ENCODE assay signal across 20 cellular contexts in genomic region chr17:9935408-9935807, GRCh38.
DNase-seq lines count a peak whose midpoint lies in the region; TF ChIP-seq lines count a peak whose summit lies in the region.
"Had no signal": no experiment of that assay in that cellular context is flagged by ENCODE, and none has a peak within 500 bp of the region (broad histone marks: within the 10 kb centered on the region; RNA-seq: fewer than 3 reads in every experiment).

No MANE protein-coding gene starts in this region.

- H3K27ac ChIP-seq in tibial artery: no peak overlapping the region
- H3K27ac ChIP-seq: ascending aorta, ovary had no signal

- TF ChIP-seq POLR2A in NB4 (IDR thresholded peaks at IDR 0.05; ENCODE audit: extremely low read depth, insufficient read length): no peak

- peaks cover 0 to 13% (median 5%) of the 10 kb centered on the region in 4 donors for H3K4me1 ChIP-seq in tibial artery
- H3K4me1 ChIP-seq: ascending aorta had no signal

- intact Hi-C loops in tibial artery (cut with DNase I; ENCODE audit: low total_unique reads): no loop called here

- H3K36me3 ChIP-seq in tibial artery: peaks cover 0 to 14% (median 0%) of the 10 kb centered on the region in 3 donors
- H3K36me3 ChIP-seq: ascending aorta, ovary had no signal

- H3K9me3 ChIP-seq in tibial artery: peaks cover 0 to 12% (median 9%) of the 10 kb centered on the region in 3 donors
- H3K9me3 ChIP-seq: ascending aorta, ovary had no signal

- DNase-seq in NB4 (ENCODE audit: low read depth) (peak; percentile 31), fibroblast of mammary gland (ENCODE audit: low read depth) (peak; percentile 29), medulla oblongata (ENCODE audit: extremely low spot score) (peak; percentile 58), tibial artery (peak; percentile 40 to 75), DMS153 (lab: John Stamatoyannopoulos, UW) (no peak)
- no peak for DNase-seq in effector CD4-positive, alpha-beta T cell
- DNase-seq in activated CD8-positive, alpha-beta memory T cell treated with anti-CD3 and anti-CD28 coated beads, Interleukin-2, amount 50 U/mL, for 4 hours: no peak
- DNase-seq: activated CD8-positive, alpha-beta T cell treated with anti-CD3 and anti-CD28 coated beads, Interleukin-2, amount 10 ng/mL, durations not matched to agents 7 days and 5 days; activated naive CD4-positive, alpha-beta T cell treated with anti-CD3 and anti-CD28 coated beads for 36 hours; activated T-cell treated with anti-CD3 and anti-CD28 coated beads, Interleukin-2, amount 50 U/mL, for 24 hours; DMS79 treated with DMSO at 0.1 percent for 48 hours; endodermal cell; HCEC 1CT; head of caudate nucleus; NCI-H1417 treated with DMSO at 0.1 percent for 48 hours; NCI-H526 treated with DMSO at 0.1 percent for 48 hours; ovary; stimulated activated naive CD8-positive, alpha-beta T cell treated with anti-CD3 and anti-CD28 coated beads, Interleukin-15, Interleukin-2, amounts not matched to agents 100 U/mL and 50 U/mL, for 24 hours had no signal

- no peak overlapping the region for H3K4me3 ChIP-seq in NB4 (ENCODE audit: low read depth, low read length)
- no peak overlapping the region for H3K4me3 ChIP-seq in fibroblast of mammary gland (ENCODE audit: control insufficient read depth, low read depth, low read length)
- no peak overlapping the region for H3K4me3 ChIP-seq in tibial artery
- H3K4me3 ChIP-seq: ascending aorta, lung, ovary had no signal

- H3K27me3 ChIP-seq in tibial artery: peaks cover 0 to 9% of the 10 kb centered on the region in 2 donors
- H3K27me3 ChIP-seq: ascending aorta, ovary had no signal

- TF ChIP-seq CTCF in NB4 (IDR thresholded peaks at IDR 0.05; ENCODE audit: low read depth, low read length): no peak
- TF ChIP-seq CTCF in fibroblast of mammary gland (conservative IDR thresholded peaks at IDR 0.05; ENCODE audit: control insufficient read depth, insufficient read depth, low read depth, low read length): no peak
- TF ChIP-seq CTCF in tibial artery (IDR thresholded peaks at IDR 0.05): no peak

Comparison
In these comparisons a context has a peak if more than half of its experiments do, and no peak if none do; other contexts are left out.
1. DNase-seq: peak in NB4 (single experiment), fibroblast of mammary gland (single experiment), medulla oblongata (single experiment) and tibial artery (2 of 2); none in effector CD4-positive, alpha-beta T cell (single experiment), DMS153 (single experiment) and activated CD8-positive, alpha-beta memory T cell treated with anti-CD3 and anti-CD28 coated beads, Interleukin-2, amount 50 U/mL, for 4 hours (single experiment).